7 cellular contexts compared by ENCODE assay signal in genomic region chr10:117306674-117307073, GRCh38.
"Had no signal": no experiment of that assay in that cellular context is flagged by ENCODE, and none has a peak within 500 bp of the region (broad histone marks: within the 10 kb centered on the region; RNA-seq: fewer than 3 reads in every experiment).

No MANE protein-coding gene starts in this region.

- ATAC-seq: K562, Panc1, PC-3, Right ventricle myocardium inferior, SK-N-SH treated with all-trans-retinoic acid at 6 μM for 48 hours had no signal

- H3K4me1 ChIP-seq: SJCRH30 had no signal

- H3K27ac ChIP-seq: KMS-11, SJCRH30 had no signal

- H3K9me3 ChIP-seq: SJCRH30 had no signal

- FAIRE-seq: K562 had no signal

- H3K4me3 ChIP-seq: K562, SJCRH30 had no signal
